In the genomic region with DNA sequence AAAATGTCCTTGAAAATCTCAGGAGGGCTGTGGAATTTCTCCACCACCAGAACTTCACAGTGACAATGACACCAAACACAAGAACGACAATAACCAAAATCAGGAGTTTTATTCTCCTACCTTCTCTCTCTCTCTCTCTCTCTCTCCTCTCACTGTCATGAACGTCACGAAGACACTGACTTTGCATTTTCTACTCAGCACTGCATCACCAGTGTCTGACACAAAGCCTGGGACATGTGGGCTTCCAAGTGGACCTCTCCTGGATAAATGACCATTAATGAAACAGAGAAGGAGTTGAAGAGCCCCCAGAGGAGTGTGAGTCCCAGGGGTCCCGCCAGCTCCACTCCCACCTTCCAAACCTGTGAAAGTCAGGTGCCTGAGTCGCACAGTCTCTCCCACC, we compare ENCODE assay signal across 13 cellular contexts. TPM values are rescaled to one million over a fixed set of nuclear protein-coding genes. Genes with fewer than 3 reads are reported as not detected.
DNase-seq lines count a peak whose midpoint lies in the region; ATAC-seq, FAIRE-seq and TF ChIP-seq lines count a peak whose summit lies in the region.
"Not testable (repeated sequence)": the region's sequence is repeated elsewhere in the genome, so short reads cannot be mapped to it uniquely, and the experiment has no call there.
"Had no signal": no experiment of that assay in that cellular context is flagged by ENCODE, and none has a peak within 500 bp of the region (broad histone marks: within the 10 kb centered on the region; RNA-seq: fewer than 3 reads in every experiment).

No MANE protein-coding gene starts in this region.

- H4K8ac ChIP-seq in H9 (replicated peaks; ENCODE audit: insufficient read length, low read depth, low read length) = not testable (repeated sequence)
- H4K8ac ChIP-seq in trophoblast cell (ENCODE audit: low read depth, low read length) = peak overlapping the region; percentile 6

- H2AK5ac ChIP-seq in H9 (ENCODE audit: insufficient read length, low read length) = not testable (repeated sequence)
- H2AK5ac ChIP-seq in trophoblast cell (ENCODE audit: low read length) = peak overlapping the region; percentile 13

- 92% methylated on average over 5 of the region's 5 CpGs for WGBS in A549 (ENCODE audit: missing lambda C conversion rate)
- no CpG with 5 or more reads among the region's 5 CpGs for WGBS in H9 (ENCODE audit: extremely low coverage, insufficient read length, low lambda C conversion rate)
- WGBS in K562 (ENCODE audit: insufficient coverage, low coverage, missing lambda C conversion rate) = 0% methylated on average over 5 of the region's 5 CpGs
- no CpG with 5 or more reads among the region's 5 CpGs for WGBS in trophoblast cell (ENCODE audit: extremely low coverage, insufficient coverage, insufficient read length)

- not testable (repeated sequence) for H3K23me2 ChIP-seq in H9 (ENCODE audit: insufficient read length, low read depth, low read length, poor library complexity, severe bottlenecking)

- H2AFZ ChIP-seq in H9 (ENCODE audit: low read length); K562 (ENCODE audit: low read depth, low read length); trophoblast cell (ENCODE audit: insufficient read depth, low read length, poor library complexity): not testable (repeated sequence)

- not testable (repeated sequence) for H3K56ac ChIP-seq in H9 (ENCODE audit: insufficient read length, low read depth, low read length)

- peak overlapping the region; percentile 16; the same call in 1 of the 2 replicates for H3K14ac ChIP-seq in H9 (ENCODE audit: insufficient read depth, low read length)
- peak overlapping the region; percentile 12 for H3K14ac ChIP-seq in trophoblast cell (ENCODE audit: low read length)

- H3K4me3 Mint-ChIP-seq in H9; glutamatergic neuron (ENCODE audit: unreplicated experiment): not testable (repeated sequence)

- H3K4me3 ChIP-seq in A549; RWPE2 (ENCODE audit: severe bottlenecking); K562; trophoblast cell (ENCODE audit: low read depth, low read length): not testable (repeated sequence)

- not testable (repeated sequence) for FAIRE-seq in A549 (lab: Jason Lieb, UNC); K562 (lab: Jason Lieb, UNC)

- not testable (repeated sequence) for TF ChIP-seq POLR2A in A549 (IDR thresholded peaks at IDR 0.05; ENCODE audit: low read length); K562 (conservative IDR thresholded peaks at IDR 0.05)

- H2BK5ac ChIP-seq in H9 (ENCODE audit: insufficient read length, low read length) = not testable (repeated sequence)
- H2BK5ac ChIP-seq in trophoblast cell (ENCODE audit: low read depth, low read length, poor library complexity) = peak overlapping the region; percentile 91

- not testable (repeated sequence) for H4K5ac ChIP-seq in H9 (ENCODE audit: insufficient read length, low read depth, low read length)

- H3K27ac ChIP-seq in A549 (peak overlapping the region; percentile 71 to 80), RWPE2 (ENCODE audit: poor library complexity, severe bottlenecking) (peak overlapping the region; percentile 93), trophoblast cell (ENCODE audit: low read depth, low read length) (peak overlapping the region; percentile 92)
- not testable (repeated sequence) for H3K27ac ChIP-seq in H9 (ENCODE audit: insufficient read length, low read depth, low read length); K562 (ENCODE audit: extremely low read depth, low read depth, low read length)

- H2BK12ac ChIP-seq in H9 (ENCODE audit: insufficient read length, low read depth, low read length) = not testable (repeated sequence)
- peak overlapping the region; percentile 63 for H2BK12ac ChIP-seq in trophoblast cell (ENCODE audit: low read length)

- intact Hi-C loops in K562 (cut with micrococcal nuclease) = not testable (repeated sequence)

- in situ Hi-C loops in K562 (cut with MboI) = not testable (repeated sequence)

- BruUV-seq in K562 (replicated peaks; lab: Mats Ljungman, UMichigan) = not testable (repeated sequence)

- H2BK120ac ChIP-seq in H9 (ENCODE audit: low read depth, low read length, poor library complexity, severe bottlenecking) = not testable (repeated sequence)
- peak overlapping the region; percentile 72 for H2BK120ac ChIP-seq in trophoblast cell (ENCODE audit: insufficient read depth, low read length, poor library complexity)

- not testable (repeated sequence) for TF ChIP-seq EP300 in A549 (IDR thresholded peaks at IDR 0.05); K562 (IDR thresholded peaks at IDR 0.05; ENCODE audit: low read length)

- not testable (repeated sequence) for H3T11ph ChIP-seq in H9 (ENCODE audit: low read length)

- TF ChIP-seq CTCF in A549 (IDR thresholded peaks at IDR 0.05); H9 (conservative IDR thresholded peaks at IDR 0.05); RWPE2 (IDR thresholded peaks at IDR 0.05; ENCODE audit: poor library complexity, severe bottlenecking); K562 (IDR thresholded peaks at IDR 0.05 in 2 of 3, conservative IDR thresholded peaks at IDR 0.05 in 1 of 3; ENCODE audit: insufficient read depth in 2 of 3, low read depth in 1 of 3, low read length in 3 of 3); glutamatergic neuron (IDR thresholded peaks at IDR 0.05; ENCODE audit: partially characterized antibody, unreplicated experiment): not testable (repeated sequence)

- H3K79me2 ChIP-seq in H9 (ENCODE audit: insufficient read depth, low read length); K562 (ENCODE audit: control insufficient read depth, insufficient read depth, low read length); trophoblast cell (ENCODE audit: control insufficient read depth, insufficient read depth, low read length, poor library complexity): not testable (repeated sequence)

- H2BK20ac ChIP-seq in H9 (ENCODE audit: low read depth, low read length, poor library complexity, severe bottlenecking) = not testable (repeated sequence)

- not testable (repeated sequence) for H3K4ac ChIP-seq in H9 (ENCODE audit: low read depth, low read length); trophoblast cell (ENCODE audit: low read depth, low read length)

- H3K27me3 ChIP-seq in H9 (ENCODE audit: insufficient read depth, low read length); RWPE2 (ENCODE audit: insufficient read depth, poor library complexity, severe bottlenecking); trophoblast cell (ENCODE audit: insufficient read depth, low read length): not testable (repeated sequence)
- H3K27me3 ChIP-seq in K562 (ENCODE audit: control insufficient read depth in 2 of 2, insufficient read depth in 2 of 2, low read length in 2 of 2) = peaks cover 8 to 24% of the 10 kb centered on the region in 2 experiments; a peak in 4 of 5 replicates

- H3K9ac ChIP-seq in H9 (ENCODE audit: extremely low read depth, insufficient read length, low read length); K562 (ENCODE audit: insufficient read depth in 1 of 2, low read depth in 2 of 2, low read length in 2 of 2); trophoblast cell (ENCODE audit: low read length): not testable (repeated sequence)

- H4K20me1 ChIP-seq in H9 (ENCODE audit: control insufficient read depth, insufficient read depth, insufficient read length); K562 (replicated peaks; ENCODE audit: control insufficient read depth, insufficient read depth, low read length): not testable (repeated sequence)

- not testable (repeated sequence) for H4K91ac ChIP-seq in H9 (ENCODE audit: insufficient read length, low read depth, low read length)
- peak overlapping the region; percentile 91 for H4K91ac ChIP-seq in trophoblast cell (ENCODE audit: low read depth, low read length)

- H2BK15ac ChIP-seq in H9 (ENCODE audit: low read depth, low read length) = not testable (repeated sequence)

- not testable (repeated sequence) for H3K79me1 ChIP-seq in H9 (ENCODE audit: insufficient read depth, low read depth, low read length, poor library complexity, severe bottlenecking)
- H3K79me1 ChIP-seq in trophoblast cell (ENCODE audit: low read length) = peaks cover 28% of the 10 kb centered on the region

- peaks cover 21 to 33% of the 10 kb centered on the region in 2 experiments for H3K4me1 Mint-ChIP-seq in H9
- not testable (repeated sequence) for H3K4me1 Mint-ChIP-seq in glutamatergic neuron (ENCODE audit: low read depth, unreplicated experiment)

- CTCF ChIA-PET in A549 (lab: Yijun Ruan, JAX) = interaction anchor here (0.7 to 9.2 kb wide), 8 partner anchors 10 to 184 kb away, joined by 3 to 63 read pairs (median 6); no protein-coding TSS in a partner anchor
- CTCF ChIA-PET in K562 (lab: Yijun Ruan, JAX; ENCODE audit: low intra/inter-chr PET ratio) = not testable (repeated sequence)

- peak overlapping the region; percentile 79; the same call in 2 of the 3 replicates for H3K4me2 ChIP-seq in A549
- not testable (repeated sequence) for H3K4me2 ChIP-seq in H9 (ENCODE audit: insufficient read depth, insufficient read length, low read length); K562 (ENCODE audit: insufficient read depth, low read length); trophoblast cell (ENCODE audit: low read length)

- not testable (repeated sequence) for H3K23ac ChIP-seq in H9 (ENCODE audit: insufficient read length, low read depth, low read length); trophoblast cell (ENCODE audit: low read length)

- H3K27ac Mint-ChIP-seq in H9 = not testable (repeated sequence)
- peak overlapping the region; percentile 40 for H3K27ac Mint-ChIP-seq in glutamatergic neuron (ENCODE audit: unreplicated experiment)

- H4K12ac ChIP-seq in trophoblast cell (ENCODE audit: low read depth, low read length) = not testable (repeated sequence)

- not testable (repeated sequence) for H3K9me3 ChIP-seq in A549; H9 (ENCODE audit: control insufficient read depth, low read depth, low read length); RWPE2 (ENCODE audit: severe bottlenecking); K562 (replicated peaks; ENCODE audit: control insufficient read depth, insufficient read depth, low read depth, low read length); trophoblast cell (ENCODE audit: insufficient read depth, low read depth, low read length)

- H3K18ac ChIP-seq in H9 (ENCODE audit: insufficient read length, low read depth, low read length) (peak overlapping the region; percentile 4), trophoblast cell (ENCODE audit: low read length) (peak overlapping the region; percentile 37)

- ATAC-seq in A549; RWPE2 (ENCODE audit: low read depth); K562: not testable (repeated sequence)

- DNase-seq in A549 (ENCODE audit: low read depth in 1 of 2, low spot score in 1 of 2); H9; RWPE2 (ENCODE audit: low spot score); K562 (ENCODE audit: extremely low read depth in 1 of 4, low spot score in 3 of 4); glutamatergic neuron; trophoblast cell: not testable (repeated sequence)

- H3K9me1 ChIP-seq in K562 (ENCODE audit: control insufficient read depth, insufficient read depth, low read length) = not testable (repeated sequence)

- TF ChIP-seq RAD21 in A549 (conservative IDR thresholded peaks at IDR 0.05 in 1 of 2, IDR thresholded peaks at IDR 0.05 in 1 of 2); K562 (CRISPR knock-in tag; conservative IDR thresholded peaks at IDR 0.05 in 1 of 2, IDR thresholded peaks at IDR 0.05 in 1 of 2): not testable (repeated sequence)

- H3K4me1 ChIP-seq in A549 = peaks cover 65% of the 10 kb centered on the region
- not testable (repeated sequence) for H3K4me1 ChIP-seq in H9 (ENCODE audit: insufficient read depth, low read length); K562 (replicated peaks in 1 of 2; ENCODE audit: control insufficient read depth in 2 of 2, insufficient read depth in 2 of 2, low read length in 2 of 2)
- H3K4me1 ChIP-seq in RWPE2 (ENCODE audit: insufficient read depth, poor library complexity, severe bottlenecking) = peaks cover 34% of the 10 kb centered on the region
- H3K4me1 ChIP-seq in trophoblast cell (ENCODE audit: control insufficient read depth in 1 of 2, insufficient read depth in 2 of 2, low read length in 2 of 2) = peaks cover 26 to 41% of the 10 kb centered on the region in 2 experiments

- not testable (repeated sequence) for H3K36me3 ChIP-seq in RWPE2 (ENCODE audit: low read depth); K562 (ENCODE audit: control insufficient read depth, insufficient read depth, low read length); trophoblast cell (ENCODE audit: control insufficient read depth in 1 of 2, insufficient read depth in 2 of 2, low read length in 2 of 2)

- POLR2A ChIA-PET in A549 (lab: Yijun Ruan, JAX) = not testable (repeated sequence)
- POLR2A ChIA-PET in K562 (lab: Yijun Ruan, JAX) = interaction anchor here (2.0 kb wide), 1 partner anchor 19 kb away, joined by 4 read pairs; no protein-coding TSS in a partner anchor

- H3K27me3 Mint-ChIP-seq in H9 (ENCODE audit: low read depth) = peaks cover 15% of the 10 kb centered on the region
- H3K27me3 Mint-ChIP-seq in glutamatergic neuron (ENCODE audit: unreplicated experiment) = not testable (repeated sequence)

- H3K36me3 Mint-ChIP-seq in H9 (ENCODE audit: insufficient read depth in 1 of 3, low read depth in 3 of 3); glutamatergic neuron (ENCODE audit: unreplicated experiment): not testable (repeated sequence)

- H3K9me3 Mint-ChIP-seq in H9; glutamatergic neuron (ENCODE audit: unreplicated experiment): not testable (repeated sequence)

RNA-seq across cellular contexts. Expression of a gene that starts 16.9 kb away (rescaled TPM):
- polyA plus RNA-seq in A549 (2011; rRNA removed) (0.70 and 0.88 TPM in 2 replicates), A549 (2017; fragmentation: RNase III; extraction: RNeasy Plus Mini Kit Qiagen cat#74134 plus additional on column Dnase treatment) (1.0 to 1.9 TPM (median 1.1 TPM) in 3 replicates), K562 (2011; rRNA removed) (not detected in 2 replicates), K562 (2014; fragmentation: Illumina TruSeq; extraction: Trizol) (not detected in 2 replicates), K562 (2014; fragmentation: Nextera tagmentation; extraction: Ambion mirVana) (not detected), K562 (2014; rRNA removed) (not detected in 2 replicates)
- 0.97 and 0.98 TPM in 2 replicates for polyA plus RNA-seq in A549 (2012; cell fraction: cytosol; rRNA removed)
- polyA plus RNA-seq in A549 (2012; cell fraction: nucleus; rRNA removed) = 1.4 TPM in 2 replicates
- polyA minus RNA-seq in A549 (2011; rRNA and poly(A)+ RNA removed) = 0.88 and 1.6 TPM in 2 replicates
- total RNA-seq in H9 (2021) (not detected in 2 replicates), K562 (2014; rRNA removed) (not detected in 2 replicates), K562 (2014; rRNA removed; fragmentation: Illumina TruSeq; extraction: Trizol) (not detected in 2 replicates), K562 (2015; rRNA removed; fragmentation: Illumina TruSeq; extraction: Trizol) (not detected in 2 replicates), K562 (2021) (not detected in 2 replicates), glutamatergic neuron (ENCODE audit: unreplicated experiment) (not detected)
- total RNA-seq in K562 (2011; cell fraction: chromatin; rRNA removed; ENCODE audit: low replicate concordance) = not detected in 2 replicates
- total RNA-seq in K562 (2011; cell fraction: nucleolus; rRNA removed) = not detected in 2 replicates
- not detected in 2 replicates for total RNA-seq in K562 (2011; cell fraction: nucleoplasm; rRNA removed)
- polyA plus RNA-seq in K562 (2011; cell fraction: cytosol; rRNA removed) = not detected in 2 replicates
- polyA plus RNA-seq in K562 (2011; cell fraction: nucleus; rRNA removed) = not detected in 2 replicates
- not detected in 2 replicates for polyA plus RNA-seq in K562 (2012)
- not detected in 2 replicates for polyA minus RNA-seq in K562 (2011; rRNA and poly(A)+ RNA removed)
- not detected in 2 replicates for polyA minus RNA-seq in K562 (2011; cell fraction: cytosol; rRNA and poly(A)+ RNA removed)
- polyA minus RNA-seq in K562 (2011; cell fraction: nucleus; rRNA and poly(A)+ RNA removed) = not detected in 2 replicates
- polyA plus RNA-seq in trophoblast cell (2013) = 0.29 and 0.38 TPM in 2 replicates
- total RNA-seq: Calu3; CD4-positive, alpha-beta T cell; CD8-positive, alpha-beta memory T cell; Daoy; G401; H7 had no signal
- polyA plus RNA-seq: CD14-positive monocyte; CD8-positive, alpha-beta memory T cell had no signal
